Comparison of ENCODE assay signal across 8 cellular contexts in genomic region chr3:55488398-55489055, GRCh38. TPM values are rescaled to one million over a fixed set of nuclear protein-coding genes. Genes with fewer than 3 reads are reported as not detected.
DNase-seq lines count a peak whose midpoint lies in the region; ATAC-seq and TF ChIP-seq lines count a peak whose summit lies in the region.

No MANE protein-coding gene starts in this region.

- peak overlapping the region; percentile 64 for H2BK5ac ChIP-seq in trophoblast cell (ENCODE audit: low read depth, low read length, poor library complexity)

- intact Hi-C loops in Calu3 (cut with micrococcal nuclease; ENCODE audit: unreplicated experiment), result loop anchor here (10.0 kb wide), 2 partner anchors 256 to 416 kb away; no protein-coding TSS in a partner anchor

- peak overlapping the region; percentile 87 for H4K8ac ChIP-seq in trophoblast cell (ENCODE audit: low read depth, low read length)

- H3K27ac ChIP-seq in cardiac muscle cell (peak overlapping the region; percentile 91), trophoblast cell (ENCODE audit: low read depth, low read length) (peak overlapping the region; percentile 93)

- H3K27me3 Mint-ChIP-seq in Calu3 (ENCODE audit: unreplicated experiment), result peaks cover 49% of the 10 kb centered on the region
- peaks cover 74% of the 10 kb centered on the region for H3K27me3 Mint-ChIP-seq in activated naive CD8-positive, alpha-beta T cell treated with anti-CD3 and anti-CD28 coated beads, Interleukin-2, amount 10 ng/mL, durations not matched to agents 7 days and 5 days

- H3K4me1 Mint-ChIP-seq in Calu3 (ENCODE audit: low read depth, unreplicated experiment), result no peaks in the 10 kb centered on the region
- H3K4me1 Mint-ChIP-seq in activated naive CD8-positive, alpha-beta T cell treated with anti-CD3 and anti-CD28 coated beads, Interleukin-2, amount 10 ng/mL, durations not matched to agents 7 days and 5 days, result peaks cover 18% of the 10 kb centered on the region

- peak overlapping the region; percentile 95 for H3K18ac ChIP-seq in trophoblast cell (ENCODE audit: low read length)

- CTCF ChIA-PET in Calu3 (lab: Charles Lee), result no interaction called here

- peak overlapping the region; percentile 97 for H3K4me2 ChIP-seq in trophoblast cell (ENCODE audit: low read length)

- peak overlapping the region; percentile 33 for H4K12ac ChIP-seq in trophoblast cell (ENCODE audit: low read depth, low read length)

- peak overlapping the region; percentile 89 for H3K14ac ChIP-seq in trophoblast cell (ENCODE audit: low read length)

- H3K9me3 ChIP-seq in cardiac muscle cell (ENCODE audit: low read depth) (no peaks in the 10 kb centered on the region), trophoblast cell (ENCODE audit: insufficient read depth, low read depth, low read length) (no peaks in the 10 kb centered on the region)

- no peaks in the 10 kb centered on the region for H3K9me3 Mint-ChIP-seq in Calu3 (ENCODE audit: low read depth, unreplicated experiment)
- H3K9me3 Mint-ChIP-seq in activated naive CD8-positive, alpha-beta T cell treated with anti-CD3 and anti-CD28 coated beads, Interleukin-2, amount 10 ng/mL, durations not matched to agents 7 days and 5 days, result no peaks in the 10 kb centered on the region

- peak; percentile 33 for ATAC-seq in HG02798 (IDR thresholded peaks at IDR 0.05; ENCODE audit: poor library complexity, unreplicated experiment)
- ATAC-seq in activated naive CD8-positive, alpha-beta T cell treated with anti-CD3 and anti-CD28 coated beads, Interleukin-2, amount 10 ng/mL, durations not matched to agents 7 days and 5 days (ENCODE audit: low read depth), result no peak
- ATAC-seq in HG03139 (IDR thresholded peaks at IDR 0.05; ENCODE audit: unreplicated experiment), result no peak

- no TSS peak for BruUV-seq in Calu3 (replicated peaks; lab: Mats Ljungman, UMichigan)

- H3K27me3 ChIP-seq in cardiac muscle cell, result no peaks in the 10 kb centered on the region
- no peaks in the 10 kb centered on the region for H3K27me3 ChIP-seq in trophoblast cell (ENCODE audit: insufficient read depth, low read length)

- H2AK5ac ChIP-seq in trophoblast cell (ENCODE audit: low read length), result peak overlapping the region; percentile 1

- peak overlapping the region; percentile 86 for H2BK120ac ChIP-seq in trophoblast cell (ENCODE audit: insufficient read depth, low read length, poor library complexity)

- H3K36me3 ChIP-seq in cardiac muscle cell (no peaks in the 10 kb centered on the region), trophoblast cell (ENCODE audit: control insufficient read depth in 1 of 2, insufficient read depth in 2 of 2, low read length in 2 of 2) (no peaks in the 10 kb centered on the region)

- H3K4ac ChIP-seq in trophoblast cell (ENCODE audit: low read depth, low read length), result peak overlapping the region; percentile 12

- TF ChIP-seq CTCF in Calu3 (IDR thresholded peaks at IDR 0.05; ENCODE audit: unreplicated experiment) (no peak), cardiac muscle cell (IDR thresholded peaks at IDR 0.05; ENCODE audit: low read depth, low read length) (no peak)

- H3K23ac ChIP-seq in trophoblast cell (ENCODE audit: low read length), result no peak overlapping the region

- H3K79me2 ChIP-seq in trophoblast cell (ENCODE audit: control insufficient read depth, insufficient read depth, low read length, poor library complexity), result peaks cover 26% of the 10 kb centered on the region

- no CpG with 5 or more reads among the region's 30 CpGs for WGBS in trophoblast cell (ENCODE audit: extremely low coverage, insufficient coverage, insufficient read length)

- H4K91ac ChIP-seq in trophoblast cell (ENCODE audit: low read depth, low read length), result peak overlapping the region; percentile 87

- H3K9ac ChIP-seq in trophoblast cell (ENCODE audit: low read length), result peak overlapping the region; percentile 81

- POLR2A ChIA-PET in activated naive CD8-positive, alpha-beta T cell treated with anti-CD3 and anti-CD28 coated beads, Interleukin-2, amount 10 ng/mL, durations not matched to agents 7 days and 5 days (lab: Charles Lee), result no interaction called here

- H3K4me1 ChIP-seq in cardiac muscle cell (ENCODE audit: low read depth) (peaks cover 13% of the 10 kb centered on the region), trophoblast cell (ENCODE audit: control insufficient read depth in 1 of 2, insufficient read depth in 2 of 2, low read length in 2 of 2) (peaks cover 21 to 35% of the 10 kb centered on the region in 2 experiments)

- H3K79me1 ChIP-seq in trophoblast cell (ENCODE audit: low read length), result peaks cover 42% of the 10 kb centered on the region

- H3K4me3 Mint-ChIP-seq in Calu3 (ENCODE audit: low read depth, unreplicated experiment), result peak overlapping the region; percentile 71
- peak overlapping the region; percentile 66 for H3K4me3 Mint-ChIP-seq in activated naive CD8-positive, alpha-beta T cell treated with anti-CD3 and anti-CD28 coated beads, Interleukin-2, amount 10 ng/mL, durations not matched to agents 7 days and 5 days

- H3K4me3 ChIP-seq in cardiac muscle cell (peak overlapping the region; percentile 70), trophoblast cell (ENCODE audit: low read depth, low read length) (peak overlapping the region; percentile 75)

- peaks cover 11% of the 10 kb centered on the region for H3K36me3 Mint-ChIP-seq in Calu3 (ENCODE audit: insufficient read depth, unreplicated experiment)
- H3K36me3 Mint-ChIP-seq in activated naive CD8-positive, alpha-beta T cell treated with anti-CD3 and anti-CD28 coated beads, Interleukin-2, amount 10 ng/mL, durations not matched to agents 7 days and 5 days, result peaks cover 2% of the 10 kb centered on the region

- no peak overlapping the region for H3K27ac Mint-ChIP-seq in Calu3 (ENCODE audit: unreplicated experiment)
- H3K27ac Mint-ChIP-seq in activated naive CD8-positive, alpha-beta T cell treated with anti-CD3 and anti-CD28 coated beads, Interleukin-2, amount 10 ng/mL, durations not matched to agents 7 days and 5 days, result peak overlapping the region; percentile 34

- DNase-seq in Calu3, result peak; percentile 19
- DNase-seq in activated naive CD8-positive, alpha-beta T cell treated with anti-CD3 and anti-CD28 coated beads, Interleukin-2, amount 10 ng/mL, durations not matched to agents 7 days and 5 days, result peak; percentile 43
- peak; percentile 76 to 81 for DNase-seq in cardiac muscle cell (ENCODE audit: low read depth in 1 of 2, low spot score in 1 of 2)
- DNase-seq in trophoblast cell, result peak in 1 of 2 donors; percentile 55
- no peak for DNase-seq in NCI-H510A treated with DMSO at 0.1 percent for 48 hours (lab: John Stamatoyannopoulos, UW)
- DNase-seq in stimulated activated CD4-positive, alpha-beta T cell treated with anti-CD3 and anti-CD28 coated beads, Interleukin-4, amount 100 ng/mL, for 24 hours, result no peak

- H2BK12ac ChIP-seq in trophoblast cell (ENCODE audit: low read length), result peak overlapping the region; percentile 69

- H2AFZ ChIP-seq in trophoblast cell (ENCODE audit: insufficient read depth, low read length, poor library complexity), result peak overlapping the region; percentile 96

RNA-seq across cellular contexts. Expression of gene WNT5A, which starts 1.4 kb away (rescaled TPM):
- 0.14 and 0.69 TPM in 2 replicates for total RNA-seq in Calu3 (2022)
- total RNA-seq in activated naive CD8-positive, alpha-beta T cell treated with anti-CD3 and anti-CD28 coated beads, Interleukin-2, amount 10 ng/mL, durations not matched to agents 7 days and 5 days, result not detected
- 94.2 and 113 TPM in 2 replicates for total RNA-seq in cardiac muscle cell
- 18.4 and 22.3 TPM in 2 replicates for polyA plus RNA-seq in cardiac muscle cell
- polyA plus RNA-seq in trophoblast cell (2013), result 23.1 and 23.3 TPM in 2 replicates

Comparison
In these comparisons a context has a peak if more than half of its experiments do, and no peak if none do; other contexts are left out.
1. DNase-seq: peak in Calu3 (single experiment), activated naive CD8-positive, alpha-beta T cell treated with anti-CD3 and anti-CD28 coated beads, Interleukin-2, amount 10 ng/mL, durations not matched to agents 7 days and 5 days (single experiment) and cardiac muscle cell (2 of 2); none in NCI-H510A treated with DMSO at 0.1 percent for 48 hours (single experiment) and stimulated activated CD4-positive, alpha-beta T cell treated with anti-CD3 and anti-CD28 coated beads, Interleukin-4, amount 100 ng/mL, for 24 hours (single experiment).
2. RNA of gene WNT5A, which starts 1.4 kb away (total RNA-seq): 94.2 to 113 TPM in cardiac muscle cell; 0.14 to 0.69 TPM in Calu3 and not detected in activated naive CD8-positive, alpha-beta T cell treated with anti-CD3 and anti-CD28 coated beads, Interleukin-2, amount 10 ng/mL, durations not matched to agents 7 days and 5 days; every median in the first group is over 10 times any median in the second.